Comparison of ENCODE assay signal across 25 cellular contexts in genomic region chr1:224791362-224791941, GRCh38.
DNase-seq lines count a peak whose midpoint lies in the region; ATAC-seq, FAIRE-seq and TF ChIP-seq lines count a peak whose summit lies in the region.
"Had no signal": no experiment of that assay in that cellular context is flagged by ENCODE, and none has a peak within 500 bp of the region (broad histone marks: within the 10 kb centered on the region; RNA-seq: fewer than 3 reads in every experiment).

No MANE protein-coding gene starts in this region.

- no peak overlapping the region for H3K4me3 Mint-ChIP-seq in CD4-positive, alpha-beta T cell
- H3K4me3 Mint-ChIP-seq: CD8-positive, alpha-beta T cell had no signal

- H3K4me3 ChIP-seq in NB4 (ENCODE audit: low read depth, low read length): no peak overlapping the region
- H3K4me3 ChIP-seq: GM23248, MG63, SK-N-MC had no signal

- no peak overlapping the region for H3K27ac Mint-ChIP-seq in CD4-positive, alpha-beta T cell
- H3K27ac Mint-ChIP-seq: CD8-positive, alpha-beta T cell had no signal

- POLR2A ChIA-PET in CD4-positive, alpha-beta T cell (lab: Charles Lee): no interaction called here

- no peaks in the 10 kb centered on the region for H3K9me3 ChIP-seq in CD4-positive, alpha-beta T cell (ENCODE audit: control insufficient read depth, low read length)
- H3K9me3 ChIP-seq: MG63 had no signal

- intact Hi-C loops in posterior vena cava (cut with DNase I): no loop called here
- intact Hi-C loops in CD4-positive, alpha-beta T cell (cut with DNase I, micrococcal nuclease): no loop called here

- no peak for ATAC-seq in CD4-positive, alpha-beta T cell (ENCODE audit: poor library complexity)
- ATAC-seq: CD8-positive, alpha-beta T cell; Right ventricle myocardium inferior had no signal

- peaks cover 6% of the 10 kb centered on the region for H3K27me3 Mint-ChIP-seq in CD4-positive, alpha-beta T cell

- no peaks in the 10 kb centered on the region for H3K27me3 ChIP-seq in CD4-positive, alpha-beta T cell (ENCODE audit: control insufficient read depth, insufficient read depth, low read length)
- H3K27me3 ChIP-seq: MG63 had no signal

- H3K9me3 Mint-ChIP-seq in CD4-positive, alpha-beta T cell: no peaks in the 10 kb centered on the region
- H3K9me3 Mint-ChIP-seq: CD8-positive, alpha-beta T cell had no signal

- H3K36me3 Mint-ChIP-seq in CD4-positive, alpha-beta T cell (ENCODE audit: low read depth): no peaks in the 10 kb centered on the region
- H3K36me3 Mint-ChIP-seq: CD8-positive, alpha-beta T cell had no signal

- CTCF ChIA-PET in CD4-positive, alpha-beta T cell (lab: Charles Lee): no interaction called here

- H3K27ac ChIP-seq in CD4-positive, alpha-beta T cell (ENCODE audit: low read depth, low read length): no peak overlapping the region
- H3K27ac ChIP-seq: GM23248, SK-N-MC had no signal

- H3K4me1 Mint-ChIP-seq in CD4-positive, alpha-beta T cell (ENCODE audit: low read depth): no peaks in the 10 kb centered on the region

- TF ChIP-seq POLR2A in NB4 (IDR thresholded peaks at IDR 0.05; ENCODE audit: extremely low read depth, insufficient read length): no peak

- DNase-seq in KBM-7 (peak; percentile 37), NB4 (ENCODE audit: low read depth) (peak; percentile 66), GOT3 (lab: John Stamatoyannopoulos, UW) (no peak), posterior vena cava (ENCODE audit: low spot score) (no peak), T1000 (lab: John Stamatoyannopoulos, UW) (no peak)
- DNase-seq in CD4-positive, alpha-beta T cell: no peak
- DNase-seq: ACHN; CD8-positive, alpha-beta T cell; GM23248; HCEC 1CT; IMR-90; Karpas-422; MG63; NCI-H1417; NCI-H187; NCI-H226; NCI-H524 treated with DMSO at 0.1 percent for 48 hours; T-helper 1 cell had no signal

- peak; percentile 3 for FAIRE-seq in TTC549 (lab: Jason Lieb, UNC)
- FAIRE-seq: GM12891, GM19239, HTR-8/SVneo, RCC 7860 had no signal

- no peak for TF ChIP-seq CTCF in NB4 (IDR thresholded peaks at IDR 0.05; ENCODE audit: low read depth, low read length)
- no peak for TF ChIP-seq CTCF in CD4-positive, alpha-beta T cell (IDR thresholded peaks at IDR 0.05)

- in situ Hi-C loops in KBM-7 (cut with MboI; ENCODE audit: low pct_unique_long_range_greater_than_20kb, low sequenced_read_pairs): no loop called here

Comparison
In these comparisons a context has a peak if more than half of its experiments do, and no peak if none do; other contexts are left out.
1. DNase-seq: peak in KBM-7 (single experiment) and NB4 (single experiment); none in GOT3 (single experiment), posterior vena cava (single experiment), T1000 (single experiment) and CD4-positive, alpha-beta T cell (0 of 10).